Comparison of ENCODE assay signal across 17 cellular contexts in the genomic region with DNA sequence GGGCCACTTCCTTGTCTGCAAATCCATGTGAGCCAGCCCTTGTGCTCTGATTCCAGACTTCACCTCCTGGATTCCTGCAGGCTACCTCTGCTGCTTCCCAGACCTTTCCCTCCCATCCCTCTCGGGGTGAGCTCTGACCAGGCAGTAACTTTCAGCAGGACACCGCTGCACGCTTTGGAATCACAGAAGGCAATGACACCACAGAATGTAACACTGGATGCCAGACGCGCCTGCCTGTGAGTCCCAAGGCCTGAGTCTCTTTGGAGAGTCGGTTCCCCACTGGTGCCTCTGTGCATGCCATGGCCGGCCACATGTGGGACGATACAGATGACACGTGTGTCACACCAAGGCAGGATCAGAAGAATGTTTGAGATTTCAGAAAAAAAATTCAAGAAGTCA.
DNase-seq lines count a peak whose midpoint lies in the region; ATAC-seq and TF ChIP-seq lines count a peak whose summit lies in the region.
"Had no signal": no experiment of that assay in that cellular context is flagged by ENCODE, and none has a peak within 500 bp of the region (broad histone marks: within the 10 kb centered on the region; RNA-seq: fewer than 3 reads in every experiment).

No MANE protein-coding gene starts in this region.

- no peak overlapping the region for H3K4me3 Mint-ChIP-seq in CD4-positive, CD25-positive, alpha-beta regulatory T cell
- H3K4me3 Mint-ChIP-seq: T-helper 2 cell treated with Interferon-gamma antibody and Interleukin-4, amounts not matched to agents 5 μg/mL and 100 μg/mL, for 36 hours had no signal

- H3K27me3 ChIP-seq in CD4-positive, CD25-positive, alpha-beta regulatory T cell (ENCODE audit: control insufficient read depth, insufficient read depth, low read length) = no peaks in the 10 kb centered on the region
- H3K27me3 ChIP-seq in ascending aorta (no peaks in the 10 kb centered on the region), lower lobe of right lung (ENCODE audit: low read depth) (no peaks in the 10 kb centered on the region), smooth muscle cell (ENCODE audit: low read depth) (no peaks in the 10 kb centered on the region)

- H3K27ac ChIP-seq in CD4-positive, CD25-positive, alpha-beta regulatory T cell (ENCODE audit: insufficient read depth, low read length, poor library complexity, severe bottlenecking) = no peak overlapping the region
- H3K27ac ChIP-seq in ascending aorta = peak overlapping the region; percentile 95 to 96
- peak overlapping the region; percentile 73 for H3K27ac ChIP-seq in lower lobe of right lung
- H3K27ac ChIP-seq in smooth muscle cell (ENCODE audit: low read depth) = peak overlapping the region; percentile 76

- no peaks in the 10 kb centered on the region for H3K79me2 ChIP-seq in smooth muscle cell (ENCODE audit: low read depth)

- WGBS in smooth muscle cell (ENCODE audit: low lambda C conversion rate) = 56% methylated on average over 9 of the region's 9 CpGs

- H4K20me1 ChIP-seq in smooth muscle cell (ENCODE audit: low read depth) = no peaks in the 10 kb centered on the region

- H3K36me3 ChIP-seq in CD4-positive, CD25-positive, alpha-beta regulatory T cell (ENCODE audit: control insufficient read depth, insufficient read depth, low read length) = no peaks in the 10 kb centered on the region
- H3K36me3 ChIP-seq in ascending aorta (no peaks in the 10 kb centered on the region), lower lobe of right lung (no peaks in the 10 kb centered on the region), smooth muscle cell (ENCODE audit: low read depth) (no peaks in the 10 kb centered on the region)

- H3K9me3 ChIP-seq in CD4-positive, CD25-positive, alpha-beta regulatory T cell (ENCODE audit: control insufficient read depth in 2 of 2, low read length in 2 of 2) = no peaks in the 10 kb centered on the region
- H3K9me3 ChIP-seq in ascending aorta = no peaks in the 10 kb centered on the region
- H3K9me3 ChIP-seq in lower lobe of right lung = no peaks in the 10 kb centered on the region
- no peaks in the 10 kb centered on the region for H3K9me3 ChIP-seq in smooth muscle cell (replicated peaks; ENCODE audit: low read depth)

- no peak overlapping the region for H3K4me3 ChIP-seq in CD4-positive, CD25-positive, alpha-beta regulatory T cell (ENCODE audit: low read depth, low read length)
- H3K4me3 ChIP-seq in ascending aorta (no peak overlapping the region), lower lobe of right lung (no peak overlapping the region), smooth muscle cell (no peak overlapping the region)
- H3K4me3 ChIP-seq: GM23248 had no signal

- H3K27ac Mint-ChIP-seq in CD4-positive, CD25-positive, alpha-beta regulatory T cell = peak overlapping the region; percentile 56 to 80 (median 73)
- H3K27ac Mint-ChIP-seq: T-helper 2 cell treated with Interferon-gamma antibody and Interleukin-4, amounts not matched to agents 5 μg/mL and 100 μg/mL, for 36 hours had no signal

- no peak for DNase-seq in CD4-positive, CD25-positive, alpha-beta regulatory T cell
- DNase-seq in ascending aorta (ENCODE audit: low spot score in 2 of 2) (peak in 1 of 2 donors; percentile 63), lower lobe of right lung (no peak), smooth muscle cell (lab: John Stamatoyannopoulos, UW; ENCODE audit: unreplicated experiment) (no peak), NCI-H2196 (lab: John Stamatoyannopoulos, UW; ENCODE audit: unreplicated experiment) (no peak), NAMALWA (ENCODE audit: low spot score) (no peak), H4 (ENCODE audit: low spot score) (no peak)
- DNase-seq: activated CD4-positive, alpha-beta T cell treated with anti-CD3 and anti-CD28 coated beads for 4 hours; activated gamma-delta T cell treated with Interleukin-2 at 50 U/mL for 16 hours; anterior cingulate cortex; GM23248; midbrain; NCI-H1694; NCI-H446 treated with DMSO at 0.1 percent for 48 hours; SIG-M5 had no signal

- no peaks in the 10 kb centered on the region for H3K9me3 Mint-ChIP-seq in CD4-positive, CD25-positive, alpha-beta regulatory T cell
- H3K9me3 Mint-ChIP-seq: T-helper 2 cell treated with Interferon-gamma antibody and Interleukin-4, amounts not matched to agents 5 μg/mL and 100 μg/mL, for 36 hours had no signal

- ATAC-seq in CD4-positive, CD25-positive, alpha-beta regulatory T cell (ENCODE audit: low read depth in 2 of 2) = no peak
- ATAC-seq in lower lobe of right lung (no peak), HG03039 (IDR thresholded peaks at IDR 0.05; ENCODE audit: unreplicated experiment) (no peak)

- no peaks in the 10 kb centered on the region for H3K36me3 Mint-ChIP-seq in CD4-positive, CD25-positive, alpha-beta regulatory T cell

- H3F3A ChIP-seq in smooth muscle cell (ENCODE audit: low read depth) = peaks cover 28% of the 10 kb centered on the region

- peaks cover 20% of the 10 kb centered on the region for H3K4me1 ChIP-seq in CD4-positive, CD25-positive, alpha-beta regulatory T cell (ENCODE audit: control insufficient read depth, insufficient read depth, low read length, poor library complexity, severe bottlenecking)
- H3K4me1 ChIP-seq in ascending aorta (peaks cover 26 to 56% of the 10 kb centered on the region in 2 donors), lower lobe of right lung (peaks cover 33% of the 10 kb centered on the region), smooth muscle cell (ENCODE audit: low read depth) (peaks cover 18% of the 10 kb centered on the region)

- no peaks in the 10 kb centered on the region for H3K27me3 Mint-ChIP-seq in CD4-positive, CD25-positive, alpha-beta regulatory T cell

- H3K4me2 ChIP-seq in smooth muscle cell = peak overlapping the region; percentile 30

- H2AFZ ChIP-seq in smooth muscle cell (ENCODE audit: low read depth) = no peak overlapping the region

- H3K9ac ChIP-seq in smooth muscle cell (ENCODE audit: low read depth) = no peak overlapping the region
- H3K9ac ChIP-seq: GM23248 had no signal

- intact Hi-C loops in ascending aorta (cut with DNase I) (loop anchor here (10.0 kb wide), 1 partner anchor 199 kb away; a partner anchor contains a TSS), lower lobe of right lung (cut with DNase I) (no loop called here)

- peaks cover 13 to 34% (median 15%) of the 10 kb centered on the region in 4 donors for H3K4me1 Mint-ChIP-seq in CD4-positive, CD25-positive, alpha-beta regulatory T cell

- TF ChIP-seq CTCF in ascending aorta (IDR thresholded peaks at IDR 0.05) (no peak), lower lobe of right lung (IDR thresholded peaks at IDR 0.05) (no peak), smooth muscle cell (IDR thresholded peaks at IDR 0.05; ENCODE audit: borderline replicate concordance, insufficient read depth, poor library complexity, severe bottlenecking) (no peak)
